Comparison of ENCODE assay signal across 9 cellular contexts in genomic region chr3:183555541-183556081, GRCh38. TPM values are rescaled to one million over a fixed set of nuclear protein-coding genes. Genes with fewer than 3 reads are reported as not detected.
DNase-seq lines count a peak whose midpoint lies in the region; ATAC-seq and TF ChIP-seq lines count a peak whose summit lies in the region.
"Had no signal": no experiment of that assay in that cellular context is flagged by ENCODE, and none has a peak within 500 bp of the region (broad histone marks: within the 10 kb centered on the region; RNA-seq: fewer than 3 reads in every experiment).

KLHL6 (minus strand) TSS chr3:183555706; CDS start chr3:183555653, 53 bp downstream.

- no peak within 1 kb of the TSS for H3K4ac ChIP-seq in mesenchymal stem cell (ENCODE audit: low read depth in 1 of 2, low read length in 2 of 2)

- no peak within 1 kb of the TSS for H3K27ac ChIP-seq in thoracic aorta
- no peak within 1 kb of the TSS for H3K27ac ChIP-seq in mesenchymal stem cell (ENCODE audit: low read length, poor library complexity, severe bottlenecking)
- H3K27ac ChIP-seq: KMS-11 had no signal

- POLR2A ChIA-PET in T-cell (lab: Charles Lee), result interaction anchor here (0.5 to 0.7 kb wide), 4 partner anchors 29 to 322 kb away, joined by 3 to 5 read pairs (median 4); no protein-coding TSS in a partner anchor
- POLR2A ChIA-PET in naive thymus-derived CD8-positive, alpha-beta T cell (lab: Charles Lee), result interaction anchor here (0.6 to 2.0 kb wide), 7 partner anchors 14 to 89 kb away, joined by 3 to 11 read pairs (median 3); partner anchors contain the start of gene KLHL24

- peaks cover 47 to 59% (median 53%) of the 10 kb centered on the region in 3 donors for H3K4me1 Mint-ChIP-seq in T-cell
- H3K4me1 Mint-ChIP-seq in naive thymus-derived CD8-positive, alpha-beta T cell, result peaks cover 36 to 55% (median 53%) of the 10 kb centered on the region in 4 donors

- H4K91ac ChIP-seq in mesenchymal stem cell (ENCODE audit: low read length), result no peak within 1 kb of the TSS

- H3K27me3 ChIP-seq in thoracic aorta (replicated peaks; ENCODE audit: insufficient read depth) (no peaks in the 10 kb centered on the region), mesenchymal stem cell (ENCODE audit: control insufficient read depth in 1 of 2, insufficient read depth in 1 of 2, low read length in 2 of 2) (peaks cover 0 to 6% of the 10 kb centered on the region in 2 experiments)

- H3K9me3 Mint-ChIP-seq in T-cell, result no peaks in the 10 kb centered on the region
- no peaks in the 10 kb centered on the region for H3K9me3 Mint-ChIP-seq in activated naive CD4-positive, alpha-beta T cell treated with anti-CD3 and anti-CD28 coated beads, Interleukin-2, amount 50 U/mL, for 72 hours
- no peaks in the 10 kb centered on the region for H3K9me3 Mint-ChIP-seq in naive thymus-derived CD8-positive, alpha-beta T cell

- H3K4me1 ChIP-seq in thoracic aorta (ENCODE audit: control insufficient read depth in 1 of 2, low read depth in 2 of 2) (peaks cover 0 to 3% of the 10 kb centered on the region in 2 donors), mesenchymal stem cell (ENCODE audit: control insufficient read depth, insufficient read depth, low read depth, low read length) (no peaks in the 10 kb centered on the region)

- H2BK12ac ChIP-seq in mesenchymal stem cell (ENCODE audit: low read length in 2 of 2), result no peak within 1 kb of the TSS

- H3K36me3 ChIP-seq in thoracic aorta (no peaks in the 10 kb centered on the region), mesenchymal stem cell (ENCODE audit: control insufficient read depth in 1 of 2, insufficient read depth in 2 of 2, low read depth in 1 of 2, low read length in 2 of 2) (no peaks in the 10 kb centered on the region)

- peak within 1 kb of the TSS; percentile 99 to 100 for H3K27ac Mint-ChIP-seq in T-cell
- peak within 1 kb of the TSS; percentile 99 to 100 for H3K27ac Mint-ChIP-seq in activated naive CD4-positive, alpha-beta T cell treated with anti-CD3 and anti-CD28 coated beads, Interleukin-2, amount 50 U/mL, for 72 hours
- peak within 1 kb of the TSS; percentile 98 to 100 (median 99) for H3K27ac Mint-ChIP-seq in naive thymus-derived CD8-positive, alpha-beta T cell

- no peak within 1 kb of the TSS for H3K23ac ChIP-seq in mesenchymal stem cell (ENCODE audit: low read length in 2 of 2)

- TF ChIP-seq CTCF in thoracic aorta (IDR thresholded peaks at IDR 0.05), result no peak

- H3K4me3 ChIP-seq in thoracic aorta (peak within 1 kb of the TSS; percentile 51), mesenchymal stem cell (ENCODE audit: insufficient read depth in 1 of 2, low read depth in 1 of 2, low read length in 2 of 2) (no peak within 1 kb of the TSS)

- H2BK15ac ChIP-seq in mesenchymal stem cell (ENCODE audit: low read depth, poor library complexity, severe bottlenecking), result no peak within 1 kb of the TSS

- DNase-seq in T-cell (peak; percentile 47 to 78 (median 64)), thoracic aorta (ENCODE audit: low spot score) (no peak), mesenchymal stem cell (no peak), NCI-H2171 treated with DMSO at 0.1 percent for 48 hours (lab: John Stamatoyannopoulos, UW) (no peak)
- peak; percentile 76 to 80 for DNase-seq in activated naive CD4-positive, alpha-beta T cell treated with anti-CD3 and anti-CD28 coated beads, Interleukin-2, amount 50 U/mL, for 72 hours (ENCODE audit: low spot score in 2 of 2)
- DNase-seq in naive thymus-derived CD8-positive, alpha-beta T cell, result peak; percentile 41 to 80 (median 66)

- H3K9ac ChIP-seq in mesenchymal stem cell (ENCODE audit: low read length), result no peak within 1 kb of the TSS
- H3K9ac ChIP-seq: KMS-11 had no signal

- H3K4me2 ChIP-seq in mesenchymal stem cell (ENCODE audit: low read length, poor library complexity, severe bottlenecking), result no peak within 1 kb of the TSS
- H3K4me2 ChIP-seq: KMS-11 had no signal

- H2AFZ ChIP-seq in mesenchymal stem cell (ENCODE audit: low read depth, low read length), result no peak within 1 kb of the TSS

- no peak within 1 kb of the TSS for H4K8ac ChIP-seq in mesenchymal stem cell (ENCODE audit: low read length)

- H2BK120ac ChIP-seq in mesenchymal stem cell (ENCODE audit: low read depth, low read length), result no peak within 1 kb of the TSS

- WGBS in mesenchymal stem cell, result 63% methylated on average over 8 of the region's 9 CpGs

- H3K79me1 ChIP-seq in mesenchymal stem cell (replicated peaks; ENCODE audit: low read length, poor library complexity, severe bottlenecking), result no peaks in the 10 kb centered on the region

- no peak within 1 kb of the TSS for H3K14ac ChIP-seq in mesenchymal stem cell (ENCODE audit: low read length in 2 of 2)

- no peaks in the 10 kb centered on the region for H3K27me3 Mint-ChIP-seq in T-cell
- no peaks in the 10 kb centered on the region for H3K27me3 Mint-ChIP-seq in naive thymus-derived CD8-positive, alpha-beta T cell

- no peak within 1 kb of the TSS for H2BK5ac ChIP-seq in mesenchymal stem cell (ENCODE audit: low read depth, low read length, poor library complexity, severe bottlenecking)

- H3K18ac ChIP-seq in mesenchymal stem cell (ENCODE audit: low read depth in 1 of 2, low read length in 2 of 2), result peak within 1 kb of the TSS in 1 of 2 experiments; percentile 62

- ATAC-seq in GM18517 (IDR thresholded peaks at IDR 0.05; ENCODE audit: unreplicated experiment) (peak; percentile 91), HG02973 (IDR thresholded peaks at IDR 0.05; ENCODE audit: unreplicated experiment) (peak; percentile 92), T-cell (replicated peaks in 1 of 4) (peak; percentile 94 to 98 (median 96)), thoracic aorta (ENCODE audit: insufficient number of reproducible peaks, low FRiP score, low read depth) (no peak)
- ATAC-seq in activated naive CD4-positive, alpha-beta T cell treated with anti-CD3 and anti-CD28 coated beads, Interleukin-2, amount 50 U/mL, for 72 hours, result peak; percentile 84 to 86
- ATAC-seq in naive thymus-derived CD8-positive, alpha-beta T cell, result peak; percentile 93 to 95

- CTCF ChIA-PET in T-cell (lab: Charles Lee), result no interaction called here

- H2AK5ac ChIP-seq in mesenchymal stem cell (ENCODE audit: low read length, severe bottlenecking), result no peak within 1 kb of the TSS

- no peaks in the 10 kb centered on the region for H3K9me3 ChIP-seq in thoracic aorta
- no peaks in the 10 kb centered on the region for H3K9me3 ChIP-seq in mesenchymal stem cell (ENCODE audit: control insufficient read depth, low read length)

- H3K4me3 Mint-ChIP-seq in T-cell, result peak within 1 kb of the TSS; percentile 96 to 100 (median 98)
- peak within 1 kb of the TSS; percentile 90 to 100 (median 99) for H3K4me3 Mint-ChIP-seq in naive thymus-derived CD8-positive, alpha-beta T cell

- H3K36me3 Mint-ChIP-seq in T-cell, result peaks cover 12% of the 10 kb centered on the region
- H3K36me3 Mint-ChIP-seq in activated naive CD4-positive, alpha-beta T cell treated with anti-CD3 and anti-CD28 coated beads, Interleukin-2, amount 50 U/mL, for 72 hours, result peaks cover 37 to 41% of the 10 kb centered on the region in 2 donors
- peaks cover 6 to 12% (median 10%) of the 10 kb centered on the region in 3 donors for H3K36me3 Mint-ChIP-seq in naive thymus-derived CD8-positive, alpha-beta T cell

RNA-seq across cellular contexts. Expression of gene KLHL6, which starts in this region (rescaled TPM):
- total RNA-seq in T-cell (10 to 100 TPM; 34.8 to 54.7 (median 52.5) TPM), thoracic aorta (10 to 100 TPM in 1 of 2 donors, 1 to 10 TPM in 1; 6.6 to 10.2 TPM)
- total RNA-seq in activated naive CD4-positive, alpha-beta T cell treated with anti-CD3 and anti-CD28 coated beads, Interleukin-2, amount 50 U/mL, for 72 hours, result 10 to 100 TPM; 47.0 to 72.9 TPM
- 10 to 100 TPM; 58.9 to 59.0 TPM for total RNA-seq in naive thymus-derived CD8-positive, alpha-beta T cell
- polyA plus RNA-seq in naive thymus-derived CD8-positive, alpha-beta T cell, result 10 to 100 TPM in 2 of 3 donors, 1 to 10 TPM in 1; 7.6 to 20.7 (median 18.6) TPM
- 0.01 TPM for polyA plus RNA-seq in mesenchymal stem cell (2013, experiment 1 of 2)
- 0.01 TPM for polyA plus RNA-seq in mesenchymal stem cell (2013, experiment 2 of 2)

Comparison
In these comparisons a context has a peak if more than half of its experiments do, and no peak if none do; other contexts are left out.
1. DNase-seq: peak in T-cell (34 of 34), activated naive CD4-positive, alpha-beta T cell treated with anti-CD3 and anti-CD28 coated beads, Interleukin-2, amount 50 U/mL, for 72 hours (2 of 2) and naive thymus-derived CD8-positive, alpha-beta T cell (10 of 10); none in thoracic aorta (single experiment), mesenchymal stem cell (single experiment) and NCI-H2171 treated with DMSO at 0.1 percent for 48 hours (single experiment).
2. Peak in every context shown above with its lines, with median percentiles within 50 percentile points of each other: H3K27ac Mint-ChIP-seq.